ENCODE assay signal across 1 cellular context in the genomic region with DNA sequence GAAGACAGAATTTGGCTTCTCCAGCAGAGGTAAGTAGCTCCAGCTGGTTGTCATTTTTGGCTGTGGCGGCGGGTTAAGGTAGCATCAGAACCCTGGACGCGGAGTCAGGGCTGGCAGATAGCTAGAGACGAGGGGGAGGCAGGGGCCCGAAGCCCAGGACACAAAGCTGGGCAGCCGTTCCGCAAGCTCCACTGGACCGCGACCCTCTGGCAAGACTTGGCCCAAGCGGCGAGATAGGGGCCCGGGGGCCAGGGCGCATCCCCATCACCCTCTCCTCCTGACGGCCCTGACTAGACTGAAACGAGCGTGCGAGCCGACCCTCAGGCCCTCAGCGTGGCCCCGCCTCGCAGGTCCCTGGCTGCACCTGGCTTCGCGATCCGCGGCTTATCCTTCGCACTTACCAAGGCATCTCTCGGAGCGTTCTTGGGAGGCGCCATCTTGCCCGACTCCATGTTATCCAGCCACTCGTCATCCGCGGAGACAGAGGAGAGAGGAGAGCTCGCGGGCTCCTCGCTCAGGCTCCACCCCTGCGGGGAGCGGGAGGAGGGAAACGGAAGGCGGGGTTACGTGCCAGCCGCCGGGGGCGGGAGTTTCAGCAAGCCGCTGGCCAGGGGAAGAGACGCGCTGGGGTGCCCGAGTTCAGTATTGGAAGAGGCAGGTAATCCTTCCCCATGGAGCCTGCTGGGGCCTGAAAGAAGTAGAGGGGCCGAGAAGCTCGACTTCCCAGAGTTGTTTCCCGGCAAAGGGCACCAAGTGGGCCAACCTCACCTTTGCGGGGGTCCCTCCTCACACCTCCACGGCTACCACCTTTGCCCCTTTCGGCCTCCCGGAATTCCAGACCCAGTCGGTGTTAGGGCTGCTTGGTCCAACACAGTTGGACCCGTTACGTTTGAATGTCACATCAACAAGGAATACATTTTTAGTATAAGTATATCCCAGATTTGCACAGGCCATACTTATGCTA.
TF ChIP-seq lines count a peak whose summit lies in the region.

A gene with protein sequence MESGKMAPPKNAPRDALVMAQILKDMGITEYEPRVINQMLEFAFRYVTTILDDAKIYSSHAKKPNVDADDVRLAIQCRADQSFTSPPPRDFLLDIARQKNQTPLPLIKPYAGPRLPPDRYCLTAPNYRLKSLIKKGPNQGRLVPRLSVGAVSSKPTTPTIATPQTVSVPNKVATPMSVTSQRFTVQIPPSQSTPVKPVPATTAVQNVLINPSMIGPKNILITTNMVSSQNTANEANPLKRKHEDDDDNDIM (minus strand): TSS at position 491 of the 964 bp plus-strand sequence. CDS start 39 bp downstream, at position 452.

TF ChIP-seq in SK-N-SH, 30 proteins besides CTCF, POLR2A, EP300 and RAD21 (continued from another document):
- TF ChIP-seq CHD2 (IDR thresholded peaks at IDR 0.05; ENCODE audit: low read length, partially characterized antibody): peak; percentile 43
- TF ChIP-seq, protein P1, sequence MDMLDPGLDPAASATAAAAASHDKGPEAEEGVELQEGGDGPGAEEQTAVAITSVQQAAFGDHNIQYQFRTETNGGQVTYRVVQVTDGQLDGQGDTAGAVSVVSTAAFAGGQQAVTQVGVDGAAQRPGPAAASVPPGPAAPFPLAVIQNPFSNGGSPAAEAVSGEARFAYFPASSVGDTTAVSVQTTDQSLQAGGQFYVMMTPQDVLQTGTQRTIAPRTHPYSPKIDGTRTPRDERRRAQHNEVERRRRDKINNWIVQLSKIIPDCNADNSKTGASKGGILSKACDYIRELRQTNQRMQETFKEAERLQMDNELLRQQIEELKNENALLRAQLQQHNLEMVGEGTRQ (IDR thresholded peaks at IDR 0.05; ENCODE audit: borderline replicate concordance, low read depth, low read length): no peak
- no peak for TF ChIP-seq MXI1 (IDR thresholded peaks at IDR 0.05; ENCODE audit: low read depth, low read length)
- TF ChIP-seq POLR2AphosphoS5 (IDR thresholded peaks at IDR 0.05; ENCODE audit: low read depth, low read length): peak; percentile 77
- TF ChIP-seq, protein P2, sequence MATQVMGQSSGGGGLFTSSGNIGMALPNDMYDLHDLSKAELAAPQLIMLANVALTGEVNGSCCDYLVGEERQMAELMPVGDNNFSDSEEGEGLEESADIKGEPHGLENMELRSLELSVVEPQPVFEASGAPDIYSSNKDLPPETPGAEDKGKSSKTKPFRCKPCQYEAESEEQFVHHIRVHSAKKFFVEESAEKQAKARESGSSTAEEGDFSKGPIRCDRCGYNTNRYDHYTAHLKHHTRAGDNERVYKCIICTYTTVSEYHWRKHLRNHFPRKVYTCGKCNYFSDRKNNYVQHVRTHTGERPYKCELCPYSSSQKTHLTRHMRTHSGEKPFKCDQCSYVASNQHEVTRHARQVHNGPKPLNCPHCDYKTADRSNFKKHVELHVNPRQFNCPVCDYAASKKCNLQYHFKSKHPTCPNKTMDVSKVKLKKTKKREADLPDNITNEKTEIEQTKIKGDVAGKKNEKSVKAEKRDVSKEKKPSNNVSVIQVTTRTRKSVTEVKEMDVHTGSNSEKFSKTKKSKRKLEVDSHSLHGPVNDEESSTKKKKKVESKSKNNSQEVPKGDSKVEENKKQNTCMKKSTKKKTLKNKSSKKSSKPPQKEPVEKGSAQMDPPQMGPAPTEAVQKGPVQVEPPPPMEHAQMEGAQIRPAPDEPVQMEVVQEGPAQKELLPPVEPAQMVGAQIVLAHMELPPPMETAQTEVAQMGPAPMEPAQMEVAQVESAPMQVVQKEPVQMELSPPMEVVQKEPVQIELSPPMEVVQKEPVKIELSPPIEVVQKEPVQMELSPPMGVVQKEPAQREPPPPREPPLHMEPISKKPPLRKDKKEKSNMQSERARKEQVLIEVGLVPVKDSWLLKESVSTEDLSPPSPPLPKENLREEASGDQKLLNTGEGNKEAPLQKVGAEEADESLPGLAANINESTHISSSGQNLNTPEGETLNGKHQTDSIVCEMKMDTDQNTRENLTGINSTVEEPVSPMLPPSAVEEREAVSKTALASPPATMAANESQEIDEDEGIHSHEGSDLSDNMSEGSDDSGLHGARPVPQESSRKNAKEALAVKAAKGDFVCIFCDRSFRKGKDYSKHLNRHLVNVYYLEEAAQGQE (IDR thresholded peaks at IDR 0.05; ENCODE audit: low read depth, low read length): no peak
- TF ChIP-seq, protein P3, sequence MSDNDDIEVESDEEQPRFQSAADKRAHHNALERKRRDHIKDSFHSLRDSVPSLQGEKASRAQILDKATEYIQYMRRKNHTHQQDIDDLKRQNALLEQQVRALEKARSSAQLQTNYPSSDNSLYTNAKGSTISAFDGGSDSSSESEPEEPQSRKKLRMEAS (IDR thresholded peaks at IDR 0.05; ENCODE audit: low read depth): no peak
- no peak for TF ChIP-seq SIN3A (IDR thresholded peaks at IDR 0.05; ENCODE audit: borderline replicate concordance, low read depth, low read length)
- no peak for TF ChIP-seq RXRA (IDR thresholded peaks at IDR 0.05; ENCODE audit: borderline replicate concordance, low read depth)
- no peak for TF ChIP-seq FOSL2 (IDR thresholded peaks at IDR 0.05; ENCODE audit: borderline replicate concordance, low read depth)
- TF ChIP-seq, protein P4, sequence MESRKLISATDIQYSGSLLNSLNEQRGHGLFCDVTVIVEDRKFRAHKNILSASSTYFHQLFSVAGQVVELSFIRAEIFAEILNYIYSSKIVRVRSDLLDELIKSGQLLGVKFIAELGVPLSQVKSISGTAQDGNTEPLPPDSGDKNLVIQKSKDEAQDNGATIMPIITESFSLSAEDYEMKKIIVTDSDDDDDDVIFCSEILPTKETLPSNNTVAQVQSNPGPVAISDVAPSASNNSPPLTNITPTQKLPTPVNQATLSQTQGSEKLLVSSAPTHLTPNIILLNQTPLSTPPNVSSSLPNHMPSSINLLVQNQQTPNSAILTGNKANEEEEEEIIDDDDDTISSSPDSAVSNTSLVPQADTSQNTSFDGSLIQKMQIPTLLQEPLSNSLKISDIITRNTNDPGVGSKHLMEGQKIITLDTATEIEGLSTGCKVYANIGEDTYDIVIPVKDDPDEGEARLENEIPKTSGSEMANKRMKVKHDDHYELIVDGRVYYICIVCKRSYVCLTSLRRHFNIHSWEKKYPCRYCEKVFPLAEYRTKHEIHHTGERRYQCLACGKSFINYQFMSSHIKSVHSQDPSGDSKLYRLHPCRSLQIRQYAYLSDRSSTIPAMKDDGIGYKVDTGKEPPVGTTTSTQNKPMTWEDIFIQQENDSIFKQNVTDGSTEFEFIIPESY (IDR thresholded peaks at IDR 0.05; ENCODE audit: borderline replicate concordance, low read depth): 0 out of 2 replicates have a peak, but pooled peaks have one; percentile 53
